8 cellular contexts compared by ENCODE assay signal in genomic region chr17:75941442-75941819, GRCh38. TPM values are rescaled to one million over a fixed set of nuclear protein-coding genes. Genes with fewer than 3 reads are reported as not detected.
DNase-seq lines count a peak whose midpoint lies in the region; ATAC-seq and TF ChIP-seq lines count a peak whose summit lies in the region.

No MANE protein-coding gene starts in this region.

- H3K36me3 ChIP-seq in BLaER1 (peaks cover 28% of the 10 kb centered on the region), Loucy (ENCODE audit: insufficient read depth, low read length) (peaks cover 9% of the 10 kb centered on the region; the same call in 1 of the 2 replicates), neural cell (ENCODE audit: insufficient read depth, low read length) (peaks cover 5% of the 10 kb centered on the region)

- ATAC-seq in HG03159 (IDR thresholded peaks at IDR 0.05; ENCODE audit: unreplicated experiment) (no peak), GM18520 (IDR thresholded peaks at IDR 0.05; ENCODE audit: unreplicated experiment) (no peak)

- H3K9ac ChIP-seq in BLaER1 (no peak overlapping the region), Loucy (ENCODE audit: low read depth, low read length, poor library complexity, severe bottlenecking) (peak overlapping the region; percentile 87), neural cell (ENCODE audit: low read length) (no peak overlapping the region)

- no peak overlapping the region for H3K27ac ChIP-seq in BLaER1
- H3K27ac ChIP-seq in neural cell (ENCODE audit: low read length): no peak overlapping the region

- H3K9me3 Mint-ChIP-seq in dendritic cell treated with granulocyte-macrophage colony-stimulating factor and Interleukin-4, amounts not matched to agents 40 ng/mL and 50 ng/mL, for 4 days: no peaks in the 10 kb centered on the region

- no peaks in the 10 kb centered on the region for H3F3A ChIP-seq in Loucy (ENCODE audit: low read depth)
- H3F3A ChIP-seq in neural cell (ENCODE audit: insufficient read depth, low read length, poor library complexity, severe bottlenecking): no peaks in the 10 kb centered on the region

- H3K27me3 ChIP-seq in BLaER1: no peaks in the 10 kb centered on the region
- H3K27me3 ChIP-seq in Loucy (ENCODE audit: insufficient read depth, low read length, poor library complexity, severe bottlenecking): no peaks in the 10 kb centered on the region
- H3K27me3 ChIP-seq in neural cell (ENCODE audit: insufficient read depth, low read depth, low read length): no peaks in the 10 kb centered on the region

- H3K9me2 ChIP-seq in Loucy (replicated peaks; ENCODE audit: low read depth, low read length) (no peaks in the 10 kb centered on the region), neural cell (ENCODE audit: insufficient read depth, low read length) (no peaks in the 10 kb centered on the region)

- H2AFZ ChIP-seq in Loucy (ENCODE audit: low read length) (peak overlapping the region; percentile 75), neural cell (ENCODE audit: low read depth, low read length) (no peak overlapping the region)

- H3K4me3 ChIP-seq in BLaER1 (peak overlapping the region; percentile 85), Loucy (ENCODE audit: low read length, poor library complexity, severe bottlenecking) (peak overlapping the region; percentile 87), neural cell (ENCODE audit: low read length) (peak overlapping the region; percentile 99)

- peaks cover 16% of the 10 kb centered on the region for H3K4me1 Mint-ChIP-seq in dendritic cell treated with granulocyte-macrophage colony-stimulating factor and Interleukin-4, amounts not matched to agents 40 ng/mL and 50 ng/mL, for 4 days (ENCODE audit: low read depth)

- peaks cover 6% of the 10 kb centered on the region; the same call in 1 of the 2 replicates for H3K79me2 ChIP-seq in Loucy (ENCODE audit: insufficient read depth, low read length)
- H3K79me2 ChIP-seq in neural cell (replicated peaks; ENCODE audit: insufficient read depth, low read length): no peaks in the 10 kb centered on the region

- H3K4me2 ChIP-seq in BLaER1 (peak overlapping the region; percentile 95), Loucy (ENCODE audit: low read depth, low read length, poor library complexity, severe bottlenecking) (peak overlapping the region; percentile 81), neural cell (ENCODE audit: low read length) (peak overlapping the region; percentile 90)

- peaks cover 20% of the 10 kb centered on the region for H3K4me1 ChIP-seq in BLaER1
- peaks cover 9% of the 10 kb centered on the region for H3K4me1 ChIP-seq in Loucy (ENCODE audit: insufficient read depth, low read length, poor library complexity, severe bottlenecking)

- H3K9me3 ChIP-seq in BLaER1 (no peaks in the 10 kb centered on the region), Loucy (ENCODE audit: insufficient read depth, low read depth, low read length) (no peaks in the 10 kb centered on the region), neural cell (ENCODE audit: low read length) (no peaks in the 10 kb centered on the region)

- peaks cover 31% of the 10 kb centered on the region for H3K36me3 Mint-ChIP-seq in dendritic cell treated with granulocyte-macrophage colony-stimulating factor and Interleukin-4, amounts not matched to agents 40 ng/mL and 50 ng/mL, for 4 days (ENCODE audit: low read depth)

- TF ChIP-seq CTCF in Loucy (conservative IDR thresholded peaks at IDR 0.05; ENCODE audit: low read length): no peak
- TF ChIP-seq CTCF in neural cell (IDR thresholded peaks at IDR 0.05; ENCODE audit: poor library complexity, severe bottlenecking): no peak

- TF ChIP-seq RAD21 in neural cell (conservative IDR thresholded peaks at IDR 0.05): no peak

- peak overlapping the region; percentile 80 for H3K27ac Mint-ChIP-seq in dendritic cell treated with granulocyte-macrophage colony-stimulating factor and Interleukin-4, amounts not matched to agents 40 ng/mL and 50 ng/mL, for 4 days

- no peak for DNase-seq in Kasumi-1 (lab: John Stamatoyannopoulos, UW)
- DNase-seq in H4 (ENCODE audit: low spot score): no peak

- TF ChIP-seq EP300 in neural cell (conservative IDR thresholded peaks at IDR 0.05; ENCODE audit: poor library complexity, severe bottlenecking): no peak

- intact Hi-C loops in dendritic cell treated with granulocyte-macrophage colony-stimulating factor and Interleukin-4, amounts not matched to agents 40 ng/mL and 50 ng/mL, for 4 days (cut with micrococcal nuclease): loop anchor here (1.0 kb wide), 2 partner anchors 36 to 38 kb away; partner anchors contain the start of genes ACOX1 and TEN1

- H3K4me3 Mint-ChIP-seq in dendritic cell treated with granulocyte-macrophage colony-stimulating factor and Interleukin-4, amounts not matched to agents 40 ng/mL and 50 ng/mL, for 4 days: peak overlapping the region; percentile 78

- H3K27me3 Mint-ChIP-seq in dendritic cell treated with granulocyte-macrophage colony-stimulating factor and Interleukin-4, amounts not matched to agents 40 ng/mL and 50 ng/mL, for 4 days: peaks cover 2% of the 10 kb centered on the region

- H4K20me1 ChIP-seq in BLaER1: no peaks in the 10 kb centered on the region
- no peaks in the 10 kb centered on the region for H4K20me1 ChIP-seq in Loucy (ENCODE audit: insufficient read depth, low read length, poor library complexity, severe bottlenecking)
- H4K20me1 ChIP-seq in neural cell (ENCODE audit: insufficient read depth): no peaks in the 10 kb centered on the region

TF ChIP-seq in neural cell, 6 proteins besides CTCF, POLR2A, EP300 and RAD21:
- TF ChIP-seq POLR2AphosphoS5 (IDR thresholded peaks at IDR 0.05): no peak
- no peak for TF ChIP-seq TAF1 (IDR thresholded peaks at IDR 0.05; ENCODE audit: low read depth)
- no peak for TF ChIP-seq MXI1 (conservative IDR thresholded peaks at IDR 0.05; ENCODE audit: poor library complexity, severe bottlenecking)
- TF ChIP-seq EZH2 (IDR thresholded peaks at IDR 0.05; ENCODE audit: borderline replicate concordance, insufficient read depth, low read length, poor library complexity, severe bottlenecking): no peak
- no peak for TF ChIP-seq SMC3 (conservative IDR thresholded peaks at IDR 0.05; ENCODE audit: poor library complexity)
- TF ChIP-seq REST (IDR thresholded peaks at IDR 0.05; ENCODE audit: borderline replicate concordance): no peak

RNA-seq across cellular contexts. Expression of gene FBF1, which starts 0.6 kb away (rescaled TPM):
- polyA plus RNA-seq in neural cell: 11.7 and 13.5 TPM in 2 replicates
- polyA minus RNA-seq in neural cell: 15.6 and 18.5 TPM in 2 replicates
- 11.2 and 11.8 TPM in 2 replicates for total RNA-seq in H4 (2014; rRNA removed; shearing (Covaris generic))

RNA-seq across cellular contexts. Expression of gene MRPL38, which starts 36.7 kb away (rescaled TPM):
- 91.2 and 115 TPM in 2 replicates for polyA plus RNA-seq in neural cell
- 34.8 and 41.6 TPM in 2 replicates for polyA minus RNA-seq in neural cell
- 39.1 and 54.0 TPM in 2 replicates for total RNA-seq in H4 (2014; rRNA removed; shearing (Covaris generic))

RNA-seq across cellular contexts. Expression of gene ACOX1, which starts 37.5 kb away (rescaled TPM):
- polyA plus RNA-seq in neural cell: 30.1 and 31.2 TPM in 2 replicates
- polyA minus RNA-seq in neural cell: 91.8 and 93.3 TPM in 2 replicates
- 30.0 and 31.5 TPM in 2 replicates for total RNA-seq in H4 (2014; rRNA removed; shearing (Covaris generic))

RNA-seq across cellular contexts. Expression of gene TEN1, which starts 37.6 kb away (rescaled TPM):
- 33.1 and 41.3 TPM in 2 replicates for polyA plus RNA-seq in neural cell
- polyA minus RNA-seq in neural cell: 6.6 and 12.0 TPM in 2 replicates
- total RNA-seq in H4 (2014; rRNA removed; shearing (Covaris generic)): 18.1 and 28.2 TPM in 2 replicates

RNA-seq across cellular contexts. Expression of gene TRIM65, which starts 44.7 kb away (rescaled TPM):
- polyA plus RNA-seq in neural cell: 1.5 and 1.7 TPM in 2 replicates
- 0.73 and 0.93 TPM in 2 replicates for polyA minus RNA-seq in neural cell
- total RNA-seq in H4 (2014; rRNA removed; shearing (Covaris generic)): 8.4 and 10.5 TPM in 2 replicates
